ENCODE assay signal across 19 cellular contexts in the genomic region with DNA sequence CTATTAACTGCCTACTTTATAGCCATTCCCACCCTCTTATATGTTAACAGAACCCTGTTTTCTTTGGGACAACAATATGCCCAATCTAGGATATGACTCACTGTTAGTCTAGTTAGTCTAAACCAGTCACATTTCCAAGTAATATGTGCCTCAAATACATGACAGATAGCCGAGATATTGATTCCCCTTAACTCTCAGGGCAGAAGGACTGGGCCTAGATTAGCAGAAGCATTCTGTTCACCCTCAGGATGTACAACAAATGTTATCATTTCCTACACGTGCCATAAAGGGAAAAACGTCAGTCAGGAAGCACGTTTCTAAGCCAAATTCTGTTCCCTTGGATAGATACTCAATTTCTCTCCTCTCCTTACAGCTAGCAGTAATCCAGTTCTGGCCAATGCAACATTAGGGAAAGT.
DNase-seq lines count a peak whose midpoint lies in the region; ATAC-seq, FAIRE-seq and TF ChIP-seq lines count a peak whose summit lies in the region.
"Had no signal": no experiment of that assay in that cellular context is flagged by ENCODE, and none has a peak within 500 bp of the region (broad histone marks: within the 10 kb centered on the region; RNA-seq: fewer than 3 reads in every experiment).

No MANE protein-coding gene starts in this region.

- no peak for DNase-seq in left ventricle myocardium inferior
- DNase-seq in left ventricle myocardium superior, result no peak
- DNase-seq in astrocyte (ENCODE audit: low read depth), result peak; percentile 18
- peak in 1 of 2 donors; percentile 1 for DNase-seq in foreskin keratinocyte
- DNase-seq in aorta, result no peak
- DNase-seq in stimulated activated naive CD4-positive, alpha-beta T cell treated with Interleukin-2 at 50 U/mL for 16 hours (lab: John Stamatoyannopoulos, UW), result no peak
- no peak for DNase-seq in vagina (ENCODE audit: extremely low spot score in 2 of 2)
- DNase-seq: activated CD4-positive, alpha-beta T cell treated with anti-CD3 and anti-CD28 coated beads for 1 hour; activated naive CD4-positive, alpha-beta T cell treated with anti-CD3 and anti-CD28 coated beads for 36 hours; body of pancreas; effector memory CD4-positive, alpha-beta T cell; GF-D8; HCEC 1CT; immature natural killer cell; midbrain; upper lobe of left lung had no signal

- H3K79me2 ChIP-seq in astrocyte (ENCODE audit: insufficient read depth, low read length), result no peaks in the 10 kb centered on the region

- intact Hi-C loops in left ventricle myocardium inferior (cut with micrococcal nuclease), result no loop called here
- intact Hi-C loops in left ventricle myocardium superior (cut with micrococcal nuclease), result no loop called here
- intact Hi-C loops in aorta (cut with DNase I), result no loop called here
- intact Hi-C loops in vagina (cut with DNase I), result no loop called here

- no peaks in the 10 kb centered on the region for H3K27me3 ChIP-seq in left ventricle myocardium inferior (ENCODE audit: low read depth)
- H3K27me3 ChIP-seq in astrocyte (ENCODE audit: insufficient read depth, low read length), result no peaks in the 10 kb centered on the region
- no peaks in the 10 kb centered on the region for H3K27me3 ChIP-seq in foreskin keratinocyte
- H3K27me3 ChIP-seq in aorta (ENCODE audit: control insufficient read depth in 1 of 2, insufficient read depth in 2 of 2, low read length in 1 of 2), result no peaks in the 10 kb centered on the region
- no peaks in the 10 kb centered on the region for H3K27me3 ChIP-seq in vagina
- H3K27me3 ChIP-seq: body of pancreas, gastroesophageal sphincter, upper lobe of left lung had no signal

- no peaks in the 10 kb centered on the region for H3K9me3 Mint-ChIP-seq in astrocyte (ENCODE audit: unreplicated experiment)
- H3K9me3 Mint-ChIP-seq: activated naive CD4-positive, alpha-beta T cell treated with anti-CD3 and anti-CD28 coated beads for 36 hours; immature natural killer cell had no signal

- H3K4me2 ChIP-seq in astrocyte (ENCODE audit: low read length), result no peak overlapping the region

- no peaks in the 10 kb centered on the region for H3K9me3 ChIP-seq in left ventricle myocardium inferior (replicated peaks)
- no peaks in the 10 kb centered on the region for H3K9me3 ChIP-seq in astrocyte (ENCODE audit: insufficient read depth, low read depth, low read length)
- H3K9me3 ChIP-seq in aorta (ENCODE audit: control insufficient read depth, low read length), result no peaks in the 10 kb centered on the region
- H3K9me3 ChIP-seq in vagina, result no peaks in the 10 kb centered on the region
- H3K9me3 ChIP-seq: body of pancreas, gastroesophageal sphincter, upper lobe of left lung had no signal

- no peaks in the 10 kb centered on the region for H3K36me3 ChIP-seq in left ventricle myocardium inferior
- no peaks in the 10 kb centered on the region for H3K36me3 ChIP-seq in astrocyte (ENCODE audit: insufficient read depth, low read length)
- H3K36me3 ChIP-seq in aorta (ENCODE audit: control insufficient read depth in 1 of 2, insufficient read depth in 2 of 2, low read length in 1 of 2), result no peaks in the 10 kb centered on the region
- H3K36me3 ChIP-seq in vagina, result no peaks in the 10 kb centered on the region
- H3K36me3 ChIP-seq: gastroesophageal sphincter, upper lobe of left lung had no signal

- no peak overlapping the region for H3K4me3 ChIP-seq in left ventricle myocardium inferior
- no peak overlapping the region for H3K4me3 ChIP-seq in astrocyte (ENCODE audit: insufficient read depth, low read depth, low read length)
- H3K4me3 ChIP-seq in aorta (ENCODE audit: low read length in 2 of 2), result no peak overlapping the region
- H3K4me3 ChIP-seq in vagina, result no peak overlapping the region
- H3K4me3 ChIP-seq: body of pancreas, gastroesophageal sphincter, upper lobe of left lung had no signal

- H3K4me1 ChIP-seq in left ventricle myocardium inferior, result peaks cover 3% of the 10 kb centered on the region
- H3K4me1 ChIP-seq in astrocyte (ENCODE audit: insufficient read depth, low read length), result no peaks in the 10 kb centered on the region
- H3K4me1 ChIP-seq in foreskin keratinocyte, result no peaks in the 10 kb centered on the region
- H3K4me1 ChIP-seq in aorta (ENCODE audit: control insufficient read depth in 1 of 2, insufficient read depth in 2 of 2, low read length in 2 of 2), result no peaks in the 10 kb centered on the region
- H3K4me1 ChIP-seq in vagina, result no peaks in the 10 kb centered on the region
- H3K4me1 ChIP-seq: gastroesophageal sphincter, upper lobe of left lung had no signal

- H3K27me3 Mint-ChIP-seq in astrocyte (ENCODE audit: low read depth, unreplicated experiment), result no peaks in the 10 kb centered on the region

- no peak overlapping the region for H3K27ac Mint-ChIP-seq in astrocyte (ENCODE audit: unreplicated experiment)
- H3K27ac Mint-ChIP-seq: activated naive CD4-positive, alpha-beta T cell treated with anti-CD3 and anti-CD28 coated beads for 36 hours; immature natural killer cell had no signal

- H3K27ac ChIP-seq in left ventricle myocardium inferior (replicated peaks) (peak overlapping the region; percentile 1), astrocyte (ENCODE audit: low read depth, low read length) (no peak overlapping the region), foreskin keratinocyte (no peak overlapping the region), aorta (ENCODE audit: low read depth in 1 of 2, low read length in 2 of 2) (no peak overlapping the region), vagina (no peak overlapping the region)
- H3K27ac ChIP-seq: body of pancreas, gastroesophageal sphincter had no signal

- ATAC-seq in left ventricle myocardium superior, result no peak
- ATAC-seq in foreskin keratinocyte, result peak; percentile 32
- ATAC-seq in aorta (ENCODE audit: low FRiP score), result peak; percentile 50
- no peak for ATAC-seq in GM19467 (IDR thresholded peaks at IDR 0.05; ENCODE audit: unreplicated experiment)
- ATAC-seq: body of pancreas, gastroesophageal sphincter, sciatic nerve had no signal

- 22 to 23% methylated on average over 4 of the region's 4 CpGs for WGBS in aorta, 2 donors

- no peak overlapping the region for H3K9ac ChIP-seq in astrocyte (ENCODE audit: low read length)

- no peak for TF ChIP-seq POLR2A in vagina (IDR thresholded peaks at IDR 0.05)

- H4K20me1 ChIP-seq in astrocyte (ENCODE audit: insufficient read depth, low read length), result no peaks in the 10 kb centered on the region

- H3K4me1 Mint-ChIP-seq in astrocyte (ENCODE audit: low read depth, unreplicated experiment), result peaks cover 4% of the 10 kb centered on the region
- H3K4me1 Mint-ChIP-seq: immature natural killer cell had no signal

- H2AFZ ChIP-seq in astrocyte (ENCODE audit: low read depth, low read length), result no peak overlapping the region

- no peak for FAIRE-seq in astrocyte (lab: Jason Lieb, UNC)

- TF ChIP-seq CTCF in left ventricle myocardium inferior (IDR thresholded peaks at IDR 0.05; ENCODE audit: borderline replicate concordance) (no peak), astrocyte (IDR thresholded peaks at IDR 0.05; ENCODE audit: insufficient read depth, low read depth, low read length) (no peak), foreskin keratinocyte (conservative IDR thresholded peaks at IDR 0.05) (no peak), vagina (IDR thresholded peaks at IDR 0.05) (no peak)

- no peaks in the 10 kb centered on the region for H3K36me3 Mint-ChIP-seq in astrocyte (ENCODE audit: low read depth, unreplicated experiment)
- H3K36me3 Mint-ChIP-seq: immature natural killer cell had no signal

- no peak overlapping the region for H3K4me3 Mint-ChIP-seq in astrocyte (ENCODE audit: unreplicated experiment)
- H3K4me3 Mint-ChIP-seq: activated naive CD4-positive, alpha-beta T cell treated with anti-CD3 and anti-CD28 coated beads for 36 hours; immature natural killer cell had no signal

Comparison
In these comparisons a context has a peak if more than half of its experiments do, and no peak if none do; other contexts are left out.
1. ATAC-seq: peak in foreskin keratinocyte (single experiment) and aorta (single experiment); none in left ventricle myocardium superior (single experiment) and GM19467 (single experiment).